1 cellular context compared by ENCODE assay signal in genomic region chr10:132571565-132572544, GRCh38.
TF ChIP-seq lines count a peak whose summit lies in the region.

No MANE protein-coding gene starts in this region.

TF ChIP-seq in GM23338, 12 proteins besides CTCF, POLR2A, EP300 and RAD21 (continued from another document):
- TF ChIP-seq ZNF462 (CRISPR knock-in tag; IDR thresholded peaks at IDR 0.05) (no peak), ETS1 (IDR thresholded peaks at IDR 0.05) (no peak), EZH2phosphoT487 (IDR thresholded peaks at IDR 0.05; ENCODE audit: unreplicated experiment) (no peak), ZNF331 (CRISPR knock-in tag; IDR thresholded peaks at IDR 0.05; ENCODE audit: low read depth) (no peak)
